Comparison of ENCODE assay signal across 14 cellular contexts in genomic region chr13:41005709-41006108, GRCh38. TPM values are rescaled to one million over a fixed set of nuclear protein-coding genes. Genes with fewer than 3 reads are reported as not detected.
A peak's percentile ranks its signal among the peaks of the same experiment; 100 is the strongest.
DNase-seq lines count a peak whose midpoint lies in the region; ATAC-seq, FAIRE-seq and TF ChIP-seq lines count a peak whose summit lies in the region.
"Had no signal": no experiment of that assay in that cellular context is flagged by ENCODE, and none has a peak within 500 bp of the region (broad histone marks: within the 10 kb centered on the region; RNA-seq: fewer than 3 reads in every experiment).

No MANE protein-coding gene starts in this region.

- no peaks in the 10 kb centered on the region for H3K9me3 ChIP-seq in HepG2 (ENCODE audit: low read length)
- H3K9me3 ChIP-seq: left lung, ovary had no signal

- TF ChIP-seq CTCF in activated B cell treated with CpG ODN at 0.5 μM for 24 hours (IDR thresholded peaks at IDR 0.05): no peak
- no peak for TF ChIP-seq CTCF in HepG2 (CRISPR knock-in tag; IDR thresholded peaks at IDR 0.05)

- in situ Hi-C loops in HepG2 (cut with HindIII; ENCODE audit: extremely low pct_ligation_motif_present, low pct_unique_long_range_greater_than_20kb): no loop called here

- no peaks in the 10 kb centered on the region for H3K27me3 Mint-ChIP-seq in activated naive CD4-positive, alpha-beta T cell treated with anti-CD3 and anti-CD28 coated beads, Interleukin-2, amount 50 U/mL, for 24 hours
- no peaks in the 10 kb centered on the region for H3K27me3 Mint-ChIP-seq in activated B cell treated with CpG ODN at 0.5 μM for 24 hours

- peak overlapping the region; percentile 33 for H3K4me2 ChIP-seq in HepG2 (ENCODE audit: low read depth, low read length)

- peaks cover 78% of the 10 kb centered on the region for H3K4me1 Mint-ChIP-seq in activated naive CD4-positive, alpha-beta T cell treated with anti-CD3 and anti-CD28 coated beads, Interleukin-2, amount 50 U/mL, for 24 hours
- peaks cover 74% of the 10 kb centered on the region for H3K4me1 Mint-ChIP-seq in activated B cell treated with CpG ODN at 0.5 μM for 24 hours

- H3K4me1 ChIP-seq in HepG2 (ENCODE audit: insufficient read depth, low read length): peaks cover 96% of the 10 kb centered on the region

- H3K9ac ChIP-seq in HepG2 (ENCODE audit: insufficient read depth, low read depth, low read length): no peak overlapping the region

- intact Hi-C loops in activated B cell treated with CpG ODN at 0.5 μM for 24 hours (cut with micrococcal nuclease): loop anchor here (1.0 kb wide), 1 partner anchor 23 kb away; no protein-coding TSS in a partner anchor
- intact Hi-C loops in HepG2 (cut with micrococcal nuclease; ENCODE audit: unreplicated experiment): loop anchor here (2.0 to 10.0 kb wide), 2 partner anchors 55 to 111 kb away; partner anchors contain the start of gene WBP4

- no peak for TF ChIP-seq POLR2A in HepG2 (IDR thresholded peaks at IDR 0.05; ENCODE audit: insufficient read depth in 1 of 2, low read depth in 2 of 2, low read length in 2 of 2)

- BruUV-seq in HepG2 (replicated peaks; lab: Mats Ljungman, UMichigan): no TSS peak

- CTCF ChIA-PET in activated B cell treated with CpG ODN at 0.5 μM for 24 hours (lab: Charles Lee): interaction anchor here (1.7 kb wide), 1 partner anchor 49 kb away, joined by 5 read pairs; no protein-coding TSS in a partner anchor
- CTCF ChIA-PET in HepG2 (lab: Yijun Ruan, JAX; ENCODE audit: low intra/inter-chr PET ratio, low total read pairs): no interaction called here

- no peak overlapping the region; a peak in 1 of 6 replicates for H3K4me3 ChIP-seq in HepG2 (replicated peaks in 1 of 3; ENCODE audit: insufficient read depth in 1 of 3, low read depth in 2 of 3, low read length in 3 of 3)
- H3K4me3 ChIP-seq: left lung, ovary had no signal

- DNase-seq in activated naive CD4-positive, alpha-beta T cell treated with anti-CD3 and anti-CD28 coated beads, Interleukin-2, amount 50 U/mL, for 16 hours: no peak
- no peak for DNase-seq in activated B cell treated with CpG ODN at 0.5 μM for 24 hours
- DNase-seq in HepG2 (ENCODE audit: low spot score): no peak
- no peak for DNase-seq in NCI-H1694 (lab: John Stamatoyannopoulos, UW)
- no peak for DNase-seq in urothelium cell line (ENCODE audit: low spot score)
- DNase-seq: effector CD8-positive, alpha-beta T cell; left lung; NCI-H2107; ovary had no signal

- TF ChIP-seq RAD21 in HepG2 (CRISPR knock-in tag; IDR thresholded peaks at IDR 0.05): no peak

- ATAC-seq in activated B cell treated with CpG ODN at 0.5 μM for 24 hours (ENCODE audit: low read depth) (no peak), HepG2 (no peak), HG03039 (IDR thresholded peaks at IDR 0.05; ENCODE audit: unreplicated experiment) (no peak)
- no peak for ATAC-seq in activated CD4-positive, CD25-positive, alpha-beta regulatory T cell treated with anti-CD3 and anti-CD28 coated beads, Interleukin-2, amount 50 U/mL, for 24 hours

- H3K27me3 ChIP-seq in HepG2 (ENCODE audit: control insufficient read depth in 1 of 2, insufficient read depth in 2 of 2, low read length in 2 of 2): no peaks in the 10 kb centered on the region
- H3K27me3 ChIP-seq: left lung, ovary had no signal

- peak overlapping the region; percentile 63 for H3K4me3 Mint-ChIP-seq in activated naive CD4-positive, alpha-beta T cell treated with anti-CD3 and anti-CD28 coated beads, Interleukin-2, amount 50 U/mL, for 24 hours
- H3K4me3 Mint-ChIP-seq in activated B cell treated with CpG ODN at 0.5 μM for 24 hours: peak overlapping the region; percentile 12

- TF ChIP-seq EP300 in HepG2 (IDR thresholded peaks at IDR 0.05; ENCODE audit: low read depth in 2 of 2, low read length in 2 of 2) (no peak), HepG2 (CRISPR knock-in tag; IDR thresholded peaks at IDR 0.05; ENCODE audit: borderline replicate concordance) (no peak)

- POLR2A ChIA-PET in activated B cell treated with CpG ODN at 0.5 μM for 24 hours (lab: Charles Lee) (interaction anchor here (0.8 to 5.4 kb wide), 6 partner anchors 11 to 235 kb away, joined by 3 to 59 read pairs (median 4); partner anchors contain the start of genes ELF1 and WBP4), HepG2 (lab: Yijun Ruan, JAX) (interaction anchor here (1.4 kb wide), 1 partner anchor 14 kb away, joined by 6 read pairs; the partner anchor contains the start of gene ELF1)

- no peak overlapping the region for H2AFZ ChIP-seq in HepG2 (ENCODE audit: low read length)

- H3K36me3 ChIP-seq in HepG2 (replicated peaks in 1 of 2; ENCODE audit: control insufficient read depth in 1 of 2, insufficient read depth in 2 of 2, low read length in 2 of 2): no peaks in the 10 kb centered on the region
- H3K36me3 ChIP-seq: left lung, ovary had no signal

- H3K79me2 ChIP-seq in HepG2 (ENCODE audit: insufficient read depth, low read length): peaks cover 98% of the 10 kb centered on the region

- peak overlapping the region; percentile 90 for H3K27ac Mint-ChIP-seq in activated naive CD4-positive, alpha-beta T cell treated with anti-CD3 and anti-CD28 coated beads, Interleukin-2, amount 50 U/mL, for 24 hours
- H3K27ac Mint-ChIP-seq in activated B cell treated with CpG ODN at 0.5 μM for 24 hours: peak overlapping the region; percentile 71

- H3K36me3 Mint-ChIP-seq in activated naive CD4-positive, alpha-beta T cell treated with anti-CD3 and anti-CD28 coated beads, Interleukin-2, amount 50 U/mL, for 24 hours: peaks cover 5% of the 10 kb centered on the region
- H3K36me3 Mint-ChIP-seq in activated B cell treated with CpG ODN at 0.5 μM for 24 hours (ENCODE audit: low read depth): peaks cover 41% of the 10 kb centered on the region

- H3K27ac ChIP-seq in HepG2 (ENCODE audit: extremely low read length, insufficient read depth, low read length): peak overlapping the region; percentile 45
- H3K27ac ChIP-seq: ovary had no signal

- H3K9me3 Mint-ChIP-seq in activated naive CD4-positive, alpha-beta T cell treated with anti-CD3 and anti-CD28 coated beads, Interleukin-2, amount 50 U/mL, for 24 hours: no peaks in the 10 kb centered on the region
- no peaks in the 10 kb centered on the region for H3K9me3 Mint-ChIP-seq in activated B cell treated with CpG ODN at 0.5 μM for 24 hours

- FAIRE-seq in HepG2 (lab: Jason Lieb, UNC) (no peak), urothelium cell line (lab: Jason Lieb, UNC) (no peak)
- FAIRE-seq: H1, RCC 7860 had no signal

- H4K20me1 ChIP-seq in HepG2 (ENCODE audit: insufficient read depth, low read length): no peaks in the 10 kb centered on the region

RNA-seq across cellular contexts. Expression of gene ELF1, which starts 13.4 kb away (rescaled TPM):
- total RNA-seq in activated B cell treated with CpG ODN at 0.5 μM for 24 hours: 129 and 136 TPM in 2 replicates
- total RNA-seq in HepG2 (2016; rRNA removed; fragmentation: Illumina TruSeq; extraction: Trizol): 71.5 and 91.5 TPM in 2 replicates
- 12.1 and 14.2 TPM in 2 replicates for total RNA-seq in HepG2 (2016; cell fraction: cytosol; rRNA removed; fragmentation: Illumina TruSeq; extraction: Trizol; ENCODE audit: low read depth)
- total RNA-seq in HepG2 (2016; cell fraction: insoluble cytoplasmic fraction; rRNA removed; fragmentation: Illumina TruSeq; extraction: Trizol): 70.6 and 87.4 TPM in 2 replicates
- 24.5 and 26.2 TPM in 2 replicates for total RNA-seq in HepG2 (2016; cell fraction: membrane; rRNA removed; fragmentation: Illumina TruSeq; extraction: Trizol)
- 78.4 and 79.2 TPM in 2 replicates for total RNA-seq in HepG2 (2016; cell fraction: nucleus; rRNA removed; fragmentation: Illumina TruSeq; extraction: Trizol)
- polyA plus RNA-seq in HepG2 (2011; rRNA removed): 24.6 and 26.5 TPM in 2 replicates
- polyA plus RNA-seq in HepG2 (2011; cell fraction: cytosol; rRNA removed): 14.1 and 18.0 TPM in 2 replicates
- polyA plus RNA-seq in HepG2 (2011; cell fraction: nucleus; rRNA removed): 15.7 and 16.1 TPM in 2 replicates
- 28.9 and 32.2 TPM in 2 replicates for polyA plus RNA-seq in HepG2 (2012)
- polyA plus RNA-seq in HepG2 (2016; cell fraction: cytosol; fragmentation: Illumina TruSeq; extraction: Trizol; ENCODE audit: low read depth): 1.6 and 1.9 TPM in 2 replicates
- 55.8 and 56.2 TPM in 2 replicates for polyA plus RNA-seq in HepG2 (2016; cell fraction: insoluble cytoplasmic fraction; fragmentation: Illumina TruSeq; extraction: Trizol; ENCODE audit: low read depth)
- 6.4 and 6.6 TPM in 2 replicates for polyA plus RNA-seq in HepG2 (2016; cell fraction: membrane; fragmentation: Illumina TruSeq; extraction: Trizol; ENCODE audit: low read depth)
- 46.4 and 47.1 TPM in 2 replicates for polyA plus RNA-seq in HepG2 (2016; cell fraction: nucleus; fragmentation: Illumina TruSeq; extraction: Trizol; ENCODE audit: insufficient read depth, low read depth)
- 18.2 and 60.6 TPM in 2 replicates for polyA minus RNA-seq in HepG2 (2011; rRNA and poly(A)+ RNA removed; ENCODE audit: low replicate concordance)
- 29.5 and 31.8 TPM in 2 replicates for polyA minus RNA-seq in HepG2 (2011; cell fraction: cytosol; rRNA and poly(A)+ RNA removed)
- 77.6 and 81.4 TPM in 2 replicates for polyA minus RNA-seq in HepG2 (2011; cell fraction: nucleus; rRNA and poly(A)+ RNA removed)

RNA-seq across cellular contexts. Expression of gene WBP4, which starts 55.6 kb away (rescaled TPM):
- total RNA-seq in activated B cell treated with CpG ODN at 0.5 μM for 24 hours: 8.6 and 9.0 TPM in 2 replicates
- 11.7 and 16.8 TPM in 2 replicates for total RNA-seq in HepG2 (2016; rRNA removed; fragmentation: Illumina TruSeq; extraction: Trizol)
- 1.8 and 2.7 TPM in 2 replicates for total RNA-seq in HepG2 (2016; cell fraction: cytosol; rRNA removed; fragmentation: Illumina TruSeq; extraction: Trizol; ENCODE audit: low read depth)
- total RNA-seq in HepG2 (2016; cell fraction: insoluble cytoplasmic fraction; rRNA removed; fragmentation: Illumina TruSeq; extraction: Trizol): 12.5 and 16.9 TPM in 2 replicates
- total RNA-seq in HepG2 (2016; cell fraction: membrane; rRNA removed; fragmentation: Illumina TruSeq; extraction: Trizol): 4.5 and 4.9 TPM in 2 replicates
- total RNA-seq in HepG2 (2016; cell fraction: nucleus; rRNA removed; fragmentation: Illumina TruSeq; extraction: Trizol): 8.6 and 8.7 TPM in 2 replicates
- polyA plus RNA-seq in HepG2 (2011; rRNA removed): 5.6 and 6.7 TPM in 2 replicates
- 2.7 and 3.8 TPM in 2 replicates for polyA plus RNA-seq in HepG2 (2011; cell fraction: cytosol; rRNA removed)
- polyA plus RNA-seq in HepG2 (2011; cell fraction: nucleus; rRNA removed): 2.8 and 4.4 TPM in 2 replicates
- polyA plus RNA-seq in HepG2 (2012): 9.8 and 11.1 TPM in 2 replicates
- polyA plus RNA-seq in HepG2 (2016; cell fraction: cytosol; fragmentation: Illumina TruSeq; extraction: Trizol; ENCODE audit: low read depth): 1.0 and 1.1 TPM in 2 replicates
- polyA plus RNA-seq in HepG2 (2016; cell fraction: insoluble cytoplasmic fraction; fragmentation: Illumina TruSeq; extraction: Trizol; ENCODE audit: low read depth): 18.0 and 18.9 TPM in 2 replicates
- polyA plus RNA-seq in HepG2 (2016; cell fraction: membrane; fragmentation: Illumina TruSeq; extraction: Trizol; ENCODE audit: low read depth): 2.6 and 3.2 TPM in 2 replicates
- 14.5 and 15.5 TPM in 2 replicates for polyA plus RNA-seq in HepG2 (2016; cell fraction: nucleus; fragmentation: Illumina TruSeq; extraction: Trizol; ENCODE audit: insufficient read depth, low read depth)
- polyA minus RNA-seq in HepG2 (2011; rRNA and poly(A)+ RNA removed; ENCODE audit: low replicate concordance): 0.91 and 1.3 TPM in 2 replicates
- 3.2 and 3.7 TPM in 2 replicates for polyA minus RNA-seq in HepG2 (2011; cell fraction: cytosol; rRNA and poly(A)+ RNA removed)
- polyA minus RNA-seq in HepG2 (2011; cell fraction: nucleus; rRNA and poly(A)+ RNA removed): 8.1 and 9.2 TPM in 2 replicates
